In genomic region chr2:197247083-197247482, GRCh38 we compare ENCODE assay signal across 13 cellular contexts.
A peak's percentile ranks its signal among the peaks of the same experiment; 100 is the strongest.
DNase-seq lines count a peak whose midpoint lies in the region; ATAC-seq and TF ChIP-seq lines count a peak whose summit lies in the region.
"Had no signal": no experiment of that assay in that cellular context is flagged by ENCODE, and none has a peak within 500 bp of the region (broad histone marks: within the 10 kb centered on the region; RNA-seq: fewer than 3 reads in every experiment).

No MANE protein-coding gene starts in this region.

- H3K36me3 Mint-ChIP-seq in activated naive CD4-positive, alpha-beta T cell treated with anti-CD3 and anti-CD28 coated beads for 36 hours (ENCODE audit: low read depth), result peaks cover 18% of the 10 kb centered on the region
- H3K36me3 Mint-ChIP-seq in activated naive CD8-positive, alpha-beta T cell treated with anti-CD3 and anti-CD28 coated beads for 36 hours, result peaks cover 59% of the 10 kb centered on the region
- peaks cover 36% of the 10 kb centered on the region for H3K36me3 Mint-ChIP-seq in stimulated activated effector memory CD8-positive, alpha-beta T cell treated with anti-CD3 and anti-CD28 coated beads, Interleukin-12 subunit alpha, Interleukin-12 subunit beta, amount 100 ng/mL, for 72 hours
- H3K36me3 Mint-ChIP-seq in neural progenitor cell, result no peaks in the 10 kb centered on the region
- peaks cover 3% of the 10 kb centered on the region for H3K36me3 Mint-ChIP-seq in osteocyte (ENCODE audit: unreplicated experiment)

- H3K9ac ChIP-seq in neural progenitor cell, result no peak overlapping the region

- TF ChIP-seq CTCF in neural progenitor cell (IDR thresholded peaks at IDR 0.05), result no peak
- TF ChIP-seq CTCF in osteocyte (IDR thresholded peaks at IDR 0.05), result no peak

- no peak overlapping the region for H3K4me3 Mint-ChIP-seq in activated naive CD4-positive, alpha-beta T cell treated with anti-CD3 and anti-CD28 coated beads for 36 hours
- peak overlapping the region; percentile 50 for H3K4me3 Mint-ChIP-seq in activated naive CD8-positive, alpha-beta T cell treated with anti-CD3 and anti-CD28 coated beads for 36 hours
- no peak overlapping the region for H3K4me3 Mint-ChIP-seq in stimulated activated effector memory CD8-positive, alpha-beta T cell treated with anti-CD3 and anti-CD28 coated beads, Interleukin-12 subunit alpha, Interleukin-12 subunit beta, amount 100 ng/mL, for 72 hours
- H3K4me3 Mint-ChIP-seq in neural progenitor cell (no peak overlapping the region), osteocyte (ENCODE audit: unreplicated experiment) (no peak overlapping the region)

- ATAC-seq in HG02840 (IDR thresholded peaks at IDR 0.05; ENCODE audit: low FRiP score, unreplicated experiment), result peak; percentile 64
- no peak for ATAC-seq in stimulated activated effector memory CD8-positive, alpha-beta T cell treated with anti-CD3 and anti-CD28 coated beads, Interleukin-12 subunit alpha, Interleukin-12 subunit beta, amount 100 ng/mL, for 72 hours

- H3K27me3 ChIP-seq in neural progenitor cell (no peaks in the 10 kb centered on the region), HAP-1 (ENCODE audit: low read depth) (no peaks in the 10 kb centered on the region)
- H3K27me3 ChIP-seq: adrenal gland, SJSA1 had no signal

- H3K4me1 ChIP-seq in neural progenitor cell (no peaks in the 10 kb centered on the region), HAP-1 (no peaks in the 10 kb centered on the region; the same call in 1 of the 2 replicates)

- peak; percentile 45 for DNase-seq in activated naive CD4-positive, alpha-beta T cell treated with anti-CD3 and anti-CD28 coated beads for 36 hours
- no peak for DNase-seq in activated naive CD4-positive, alpha-beta T cell treated with anti-CD3 and anti-CD28 coated beads, Interleukin-2, amount 50 U/mL, for 16 hours
- DNase-seq in activated naive CD8-positive, alpha-beta T cell treated with anti-CD3 and anti-CD28 coated beads for 36 hours, result no peak
- DNase-seq in stimulated activated effector memory CD8-positive, alpha-beta T cell treated with anti-CD3 and anti-CD28 coated beads, Interleukin-12 subunit alpha, Interleukin-12 subunit beta, amount 100 ng/mL, for 72 hours (ENCODE audit: low spot score in 2 of 2), result peak in 1 of 2 donors; percentile 39
- DNase-seq in neural progenitor cell (ENCODE audit: low spot score) (no peak), osteocyte (ENCODE audit: extremely low spot score, unreplicated experiment) (no peak), HAP-1 (ENCODE audit: low spot score in 2 of 2) (no peak)
- DNase-seq: activated CD4-positive, alpha-beta T cell treated with anti-CD3 and anti-CD28 coated beads for 4 hours; stimulated activated CD4-positive, alpha-beta T cell treated with anti-CD3 and anti-CD28 coated beads, Interleukin-2, amount 100 ng/mL, for 48 hours; stimulated activated naive CD4-positive, alpha-beta T cell treated with Interleukin-2 at 50 U/mL for 16 hours had no signal

- H3K36me3 ChIP-seq in neural progenitor cell (no peaks in the 10 kb centered on the region), HAP-1 (replicated peaks) (no peaks in the 10 kb centered on the region)
- H3K36me3 ChIP-seq: adrenal gland, SJSA1 had no signal

- no peaks in the 10 kb centered on the region for H3K9me3 ChIP-seq in neural progenitor cell (ENCODE audit: low read depth)
- no peaks in the 10 kb centered on the region for H3K9me3 ChIP-seq in HAP-1
- H3K9me3 ChIP-seq: adrenal gland, SJSA1 had no signal

- H3K9me3 Mint-ChIP-seq in activated naive CD4-positive, alpha-beta T cell treated with anti-CD3 and anti-CD28 coated beads for 36 hours, result no peaks in the 10 kb centered on the region
- H3K9me3 Mint-ChIP-seq in activated naive CD8-positive, alpha-beta T cell treated with anti-CD3 and anti-CD28 coated beads for 36 hours, result peaks cover 3% of the 10 kb centered on the region
- H3K9me3 Mint-ChIP-seq in stimulated activated effector memory CD8-positive, alpha-beta T cell treated with anti-CD3 and anti-CD28 coated beads, Interleukin-12 subunit alpha, Interleukin-12 subunit beta, amount 100 ng/mL, for 72 hours, result no peaks in the 10 kb centered on the region
- no peaks in the 10 kb centered on the region for H3K9me3 Mint-ChIP-seq in neural progenitor cell
- no peaks in the 10 kb centered on the region for H3K9me3 Mint-ChIP-seq in osteocyte (ENCODE audit: unreplicated experiment)

- H3F3A ChIP-seq in neural progenitor cell (ENCODE audit: low read depth), result no peaks in the 10 kb centered on the region

- H3K4me3 ChIP-seq in neural progenitor cell, result no peak overlapping the region
- H3K4me3 ChIP-seq in HAP-1, result no peak overlapping the region
- H3K4me3 ChIP-seq: adrenal gland, SJSA1 had no signal

- no peak overlapping the region for H2AFZ ChIP-seq in neural progenitor cell (replicated peaks)

- no peaks in the 10 kb centered on the region for H4K20me1 ChIP-seq in neural progenitor cell (ENCODE audit: low read depth)

- peaks cover 82% of the 10 kb centered on the region for H3K4me1 Mint-ChIP-seq in activated naive CD4-positive, alpha-beta T cell treated with anti-CD3 and anti-CD28 coated beads for 36 hours (ENCODE audit: low read depth)
- peaks cover 80% of the 10 kb centered on the region for H3K4me1 Mint-ChIP-seq in activated naive CD8-positive, alpha-beta T cell treated with anti-CD3 and anti-CD28 coated beads for 36 hours
- H3K4me1 Mint-ChIP-seq in stimulated activated effector memory CD8-positive, alpha-beta T cell treated with anti-CD3 and anti-CD28 coated beads, Interleukin-12 subunit alpha, Interleukin-12 subunit beta, amount 100 ng/mL, for 72 hours, result peaks cover 73% of the 10 kb centered on the region
- H3K4me1 Mint-ChIP-seq in neural progenitor cell (peaks cover 2% of the 10 kb centered on the region), osteocyte (ENCODE audit: unreplicated experiment) (peaks cover 22% of the 10 kb centered on the region)

- H3K4me2 ChIP-seq in neural progenitor cell, result no peak overlapping the region

- H3K27me3 Mint-ChIP-seq in activated naive CD4-positive, alpha-beta T cell treated with anti-CD3 and anti-CD28 coated beads for 36 hours (ENCODE audit: low read depth), result no peaks in the 10 kb centered on the region
- H3K27me3 Mint-ChIP-seq in activated naive CD8-positive, alpha-beta T cell treated with anti-CD3 and anti-CD28 coated beads for 36 hours, result no peaks in the 10 kb centered on the region
- H3K27me3 Mint-ChIP-seq in neural progenitor cell (ENCODE audit: insufficient read depth, low read depth), result no peaks in the 10 kb centered on the region
- H3K27me3 Mint-ChIP-seq in osteocyte (ENCODE audit: unreplicated experiment), result no peaks in the 10 kb centered on the region

- in situ Hi-C loops in HAP-1 (cut with MboI; ENCODE audit: low sequenced_read_pairs), result no loop called here

- no peak overlapping the region for H3K27ac ChIP-seq in neural progenitor cell
- H3K27ac ChIP-seq: adrenal gland, SJSA1 had no signal

- intact Hi-C loops in activated naive CD4-positive, alpha-beta T cell treated with anti-CD3 and anti-CD28 coated beads for 36 hours (cut with micrococcal nuclease), result no loop called here

- peak overlapping the region; percentile 83 for H3K27ac Mint-ChIP-seq in activated naive CD4-positive, alpha-beta T cell treated with anti-CD3 and anti-CD28 coated beads for 36 hours
- peak overlapping the region; percentile 82 for H3K27ac Mint-ChIP-seq in activated naive CD8-positive, alpha-beta T cell treated with anti-CD3 and anti-CD28 coated beads for 36 hours
- H3K27ac Mint-ChIP-seq in stimulated activated effector memory CD8-positive, alpha-beta T cell treated with anti-CD3 and anti-CD28 coated beads, Interleukin-12 subunit alpha, Interleukin-12 subunit beta, amount 100 ng/mL, for 72 hours, result peak overlapping the region; percentile 64
- no peak overlapping the region for H3K27ac Mint-ChIP-seq in neural progenitor cell
- no peak overlapping the region for H3K27ac Mint-ChIP-seq in osteocyte (ENCODE audit: unreplicated experiment)

- CTCF ChIA-PET in activated naive CD4-positive, alpha-beta T cell treated with anti-CD3 and anti-CD28 coated beads for 36 hours (lab: Charles Lee), result no interaction called here

- H3K79me2 ChIP-seq in neural progenitor cell (ENCODE audit: low read depth), result no peaks in the 10 kb centered on the region

Comparison
In these comparisons a context has a peak if more than half of its experiments do, and no peak if none do; other contexts are left out.
1. H3K27ac Mint-ChIP-seq: peak in activated naive CD4-positive, alpha-beta T cell treated with anti-CD3 and anti-CD28 coated beads for 36 hours (single experiment), activated naive CD8-positive, alpha-beta T cell treated with anti-CD3 and anti-CD28 coated beads for 36 hours (single experiment) and stimulated activated effector memory CD8-positive, alpha-beta T cell treated with anti-CD3 and anti-CD28 coated beads, Interleukin-12 subunit alpha, Interleukin-12 subunit beta, amount 100 ng/mL, for 72 hours (single experiment); none in neural progenitor cell (single experiment) and osteocyte (single experiment).